Comparison of ENCODE assay signal across 1 cellular context in the genomic region with DNA sequence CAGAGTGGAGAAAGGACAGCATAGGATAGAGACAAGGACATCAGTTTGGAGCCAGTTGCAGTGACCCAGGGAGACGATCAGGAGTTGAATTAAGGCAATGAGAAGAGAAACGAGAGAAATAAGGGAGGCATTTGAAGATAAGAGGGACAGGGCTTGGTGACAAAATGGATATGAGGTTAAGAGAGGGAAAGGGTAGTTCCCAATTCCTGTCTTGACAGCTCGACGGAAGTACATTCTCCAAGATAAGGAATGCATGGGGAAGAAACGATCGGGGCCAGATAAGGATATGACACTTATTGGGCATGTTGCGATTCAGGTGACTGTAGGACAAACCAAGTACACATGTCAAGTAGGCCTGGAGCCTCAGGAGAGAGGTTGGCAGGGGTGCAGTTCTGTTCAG.
TF ChIP-seq lines count a peak whose summit lies in the region.

No MANE protein-coding gene starts in this region.

TF ChIP-seq in K562, 482 proteins besides CTCF, POLR2A, EP300 and RAD21 (continued from another document and continues in another):
- TF ChIP-seq, protein P1, sequence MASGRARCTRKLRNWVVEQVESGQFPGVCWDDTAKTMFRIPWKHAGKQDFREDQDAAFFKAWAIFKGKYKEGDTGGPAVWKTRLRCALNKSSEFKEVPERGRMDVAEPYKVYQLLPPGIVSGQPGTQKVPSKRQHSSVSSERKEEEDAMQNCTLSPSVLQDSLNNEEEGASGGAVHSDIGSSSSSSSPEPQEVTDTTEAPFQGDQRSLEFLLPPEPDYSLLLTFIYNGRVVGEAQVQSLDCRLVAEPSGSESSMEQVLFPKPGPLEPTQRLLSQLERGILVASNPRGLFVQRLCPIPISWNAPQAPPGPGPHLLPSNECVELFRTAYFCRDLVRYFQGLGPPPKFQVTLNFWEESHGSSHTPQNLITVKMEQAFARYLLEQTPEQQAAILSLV (tag; IDR thresholded peaks at IDR 0.05), result no peak
- TF ChIP-seq ZNF695 (CRISPR knock-in tag; IDR thresholded peaks at IDR 0.05), result no peak
- TF ChIP-seq OTX1 (CRISPR knock-in tag; IDR thresholded peaks at IDR 0.05), result no peak
- no peak for TF ChIP-seq NR2C2 (CRISPR knock-in tag; IDR thresholded peaks at IDR 0.05)
- no peak for TF ChIP-seq NR2C2 (tag; IDR thresholded peaks at IDR 0.05)
- TF ChIP-seq MTA2 (IDR thresholded peaks at IDR 0.05; ENCODE audit: low read depth), result no peak
- TF ChIP-seq PHB2 (IDR thresholded peaks at IDR 0.05; ENCODE audit: low read depth), result no peak
- no peak for TF ChIP-seq ARHGAP35 (IDR thresholded peaks at IDR 0.05; ENCODE audit: partially characterized antibody)
- TF ChIP-seq, protein P2, sequence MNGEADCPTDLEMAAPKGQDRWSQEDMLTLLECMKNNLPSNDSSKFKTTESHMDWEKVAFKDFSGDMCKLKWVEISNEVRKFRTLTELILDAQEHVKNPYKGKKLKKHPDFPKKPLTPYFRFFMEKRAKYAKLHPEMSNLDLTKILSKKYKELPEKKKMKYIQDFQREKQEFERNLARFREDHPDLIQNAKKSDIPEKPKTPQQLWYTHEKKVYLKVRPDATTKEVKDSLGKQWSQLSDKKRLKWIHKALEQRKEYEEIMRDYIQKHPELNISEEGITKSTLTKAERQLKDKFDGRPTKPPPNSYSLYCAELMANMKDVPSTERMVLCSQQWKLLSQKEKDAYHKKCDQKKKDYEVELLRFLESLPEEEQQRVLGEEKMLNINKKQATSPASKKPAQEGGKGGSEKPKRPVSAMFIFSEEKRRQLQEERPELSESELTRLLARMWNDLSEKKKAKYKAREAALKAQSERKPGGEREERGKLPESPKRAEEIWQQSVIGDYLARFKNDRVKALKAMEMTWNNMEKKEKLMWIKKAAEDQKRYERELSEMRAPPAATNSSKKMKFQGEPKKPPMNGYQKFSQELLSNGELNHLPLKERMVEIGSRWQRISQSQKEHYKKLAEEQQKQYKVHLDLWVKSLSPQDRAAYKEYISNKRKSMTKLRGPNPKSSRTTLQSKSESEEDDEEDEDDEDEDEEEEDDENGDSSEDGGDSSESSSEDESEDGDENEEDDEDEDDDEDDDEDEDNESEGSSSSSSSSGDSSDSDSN (IDR thresholded peaks at IDR 0.05; ENCODE audit: borderline replicate concordance in 1 of 2, low read depth in 2 of 2, low read length in 2 of 2), result no peak
- TF ChIP-seq ETV1 (tag; conservative IDR thresholded peaks at IDR 0.05; ENCODE audit: low read depth), result no peak
- no peak for TF ChIP-seq LCOR (CRISPR knock-in tag; IDR thresholded peaks at IDR 0.05)
- 0 out of 2 replicates have a peak, but pooled peaks have one; percentile 27 for TF ChIP-seq GABPA (tag; conservative IDR thresholded peaks at IDR 0.05; ENCODE audit: low read depth)
- no peak for TF ChIP-seq NR2C1 (IDR thresholded peaks at IDR 0.05)
- 0 out of 2 replicates have a peak, but pooled peaks have one; percentile 21 for TF ChIP-seq NR2C1 (tag; IDR thresholded peaks at IDR 0.05)
- TF ChIP-seq, protein P3, sequence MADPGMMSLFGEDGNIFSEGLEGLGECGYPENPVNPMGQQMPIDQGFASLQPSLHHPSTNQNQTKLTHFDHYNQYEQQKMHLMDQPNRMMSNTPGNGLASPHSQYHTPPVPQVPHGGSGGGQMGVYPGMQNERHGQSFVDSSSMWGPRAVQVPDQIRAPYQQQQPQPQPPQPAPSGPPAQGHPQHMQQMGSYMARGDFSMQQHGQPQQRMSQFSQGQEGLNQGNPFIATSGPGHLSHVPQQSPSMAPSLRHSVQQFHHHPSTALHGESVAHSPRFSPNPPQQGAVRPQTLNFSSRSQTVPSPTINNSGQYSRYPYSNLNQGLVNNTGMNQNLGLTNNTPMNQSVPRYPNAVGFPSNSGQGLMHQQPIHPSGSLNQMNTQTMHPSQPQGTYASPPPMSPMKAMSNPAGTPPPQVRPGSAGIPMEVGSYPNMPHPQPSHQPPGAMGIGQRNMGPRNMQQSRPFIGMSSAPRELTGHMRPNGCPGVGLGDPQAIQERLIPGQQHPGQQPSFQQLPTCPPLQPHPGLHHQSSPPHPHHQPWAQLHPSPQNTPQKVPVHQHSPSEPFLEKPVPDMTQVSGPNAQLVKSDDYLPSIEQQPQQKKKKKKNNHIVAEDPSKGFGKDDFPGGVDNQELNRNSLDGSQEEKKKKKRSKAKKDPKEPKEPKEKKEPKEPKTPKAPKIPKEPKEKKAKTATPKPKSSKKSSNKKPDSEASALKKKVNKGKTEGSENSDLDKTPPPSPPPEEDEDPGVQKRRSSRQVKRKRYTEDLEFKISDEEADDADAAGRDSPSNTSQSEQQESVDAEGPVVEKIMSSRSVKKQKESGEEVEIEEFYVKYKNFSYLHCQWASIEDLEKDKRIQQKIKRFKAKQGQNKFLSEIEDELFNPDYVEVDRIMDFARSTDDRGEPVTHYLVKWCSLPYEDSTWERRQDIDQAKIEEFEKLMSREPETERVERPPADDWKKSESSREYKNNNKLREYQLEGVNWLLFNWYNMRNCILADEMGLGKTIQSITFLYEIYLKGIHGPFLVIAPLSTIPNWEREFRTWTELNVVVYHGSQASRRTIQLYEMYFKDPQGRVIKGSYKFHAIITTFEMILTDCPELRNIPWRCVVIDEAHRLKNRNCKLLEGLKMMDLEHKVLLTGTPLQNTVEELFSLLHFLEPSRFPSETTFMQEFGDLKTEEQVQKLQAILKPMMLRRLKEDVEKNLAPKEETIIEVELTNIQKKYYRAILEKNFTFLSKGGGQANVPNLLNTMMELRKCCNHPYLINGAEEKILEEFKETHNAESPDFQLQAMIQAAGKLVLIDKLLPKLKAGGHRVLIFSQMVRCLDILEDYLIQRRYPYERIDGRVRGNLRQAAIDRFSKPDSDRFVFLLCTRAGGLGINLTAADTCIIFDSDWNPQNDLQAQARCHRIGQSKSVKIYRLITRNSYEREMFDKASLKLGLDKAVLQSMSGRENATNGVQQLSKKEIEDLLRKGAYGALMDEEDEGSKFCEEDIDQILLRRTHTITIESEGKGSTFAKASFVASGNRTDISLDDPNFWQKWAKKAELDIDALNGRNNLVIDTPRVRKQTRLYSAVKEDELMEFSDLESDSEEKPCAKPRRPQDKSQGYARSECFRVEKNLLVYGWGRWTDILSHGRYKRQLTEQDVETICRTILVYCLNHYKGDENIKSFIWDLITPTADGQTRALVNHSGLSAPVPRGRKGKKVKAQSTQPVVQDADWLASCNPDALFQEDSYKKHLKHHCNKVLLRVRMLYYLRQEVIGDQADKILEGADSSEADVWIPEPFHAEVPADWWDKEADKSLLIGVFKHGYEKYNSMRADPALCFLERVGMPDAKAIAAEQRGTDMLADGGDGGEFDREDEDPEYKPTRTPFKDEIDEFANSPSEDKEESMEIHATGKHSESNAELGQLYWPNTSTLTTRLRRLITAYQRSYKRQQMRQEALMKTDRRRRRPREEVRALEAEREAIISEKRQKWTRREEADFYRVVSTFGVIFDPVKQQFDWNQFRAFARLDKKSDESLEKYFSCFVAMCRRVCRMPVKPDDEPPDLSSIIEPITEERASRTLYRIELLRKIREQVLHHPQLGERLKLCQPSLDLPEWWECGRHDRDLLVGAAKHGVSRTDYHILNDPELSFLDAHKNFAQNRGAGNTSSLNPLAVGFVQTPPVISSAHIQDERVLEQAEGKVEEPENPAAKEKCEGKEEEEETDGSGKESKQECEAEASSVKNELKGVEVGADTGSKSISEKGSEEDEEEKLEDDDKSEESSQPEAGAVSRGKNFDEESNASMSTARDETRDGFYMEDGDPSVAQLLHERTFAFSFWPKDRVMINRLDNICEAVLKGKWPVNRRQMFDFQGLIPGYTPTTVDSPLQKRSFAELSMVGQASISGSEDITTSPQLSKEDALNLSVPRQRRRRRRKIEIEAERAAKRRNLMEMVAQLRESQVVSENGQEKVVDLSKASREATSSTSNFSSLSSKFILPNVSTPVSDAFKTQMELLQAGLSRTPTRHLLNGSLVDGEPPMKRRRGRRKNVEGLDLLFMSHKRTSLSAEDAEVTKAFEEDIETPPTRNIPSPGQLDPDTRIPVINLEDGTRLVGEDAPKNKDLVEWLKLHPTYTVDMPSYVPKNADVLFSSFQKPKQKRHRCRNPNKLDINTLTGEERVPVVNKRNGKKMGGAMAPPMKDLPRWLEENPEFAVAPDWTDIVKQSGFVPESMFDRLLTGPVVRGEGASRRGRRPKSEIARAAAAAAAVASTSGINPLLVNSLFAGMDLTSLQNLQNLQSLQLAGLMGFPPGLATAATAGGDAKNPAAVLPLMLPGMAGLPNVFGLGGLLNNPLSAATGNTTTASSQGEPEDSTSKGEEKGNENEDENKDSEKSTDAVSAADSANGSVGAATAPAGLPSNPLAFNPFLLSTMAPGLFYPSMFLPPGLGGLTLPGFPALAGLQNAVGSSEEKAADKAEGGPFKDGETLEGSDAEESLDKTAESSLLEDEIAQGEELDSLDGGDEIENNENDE (IDR thresholded peaks at IDR 0.05; ENCODE audit: low read depth, low read length), result no peak
- no peak for TF ChIP-seq ZNF124 (CRISPR knock-in tag; IDR thresholded peaks at IDR 0.05)
- TF ChIP-seq HOXB6 (CRISPR knock-in tag; IDR thresholded peaks at IDR 0.05; ENCODE audit: borderline replicate concordance), result no peak
- TF ChIP-seq SETDB1 (IDR thresholded peaks at IDR 0.05; ENCODE audit: low read length), result no peak
- no peak for TF ChIP-seq PPARD (CRISPR knock-in tag; IDR thresholded peaks at IDR 0.05)
- peak; percentile 17; the same call in 1 of the 2 replicates for TF ChIP-seq TAL1 (IDR thresholded peaks at IDR 0.05)
- TF ChIP-seq ARNT (IDR thresholded peaks at IDR 0.05), result no peak
- TF ChIP-seq ADNP (tag; IDR thresholded peaks at IDR 0.05), result no peak
- TF ChIP-seq FOXM1 (IDR thresholded peaks at IDR 0.05; ENCODE audit: low read depth), result no peak
- TF ChIP-seq FOXM1 (CRISPR knock-in tag; IDR thresholded peaks at IDR 0.05; ENCODE audit: low read depth), result no peak
- TF ChIP-seq, protein P4, sequence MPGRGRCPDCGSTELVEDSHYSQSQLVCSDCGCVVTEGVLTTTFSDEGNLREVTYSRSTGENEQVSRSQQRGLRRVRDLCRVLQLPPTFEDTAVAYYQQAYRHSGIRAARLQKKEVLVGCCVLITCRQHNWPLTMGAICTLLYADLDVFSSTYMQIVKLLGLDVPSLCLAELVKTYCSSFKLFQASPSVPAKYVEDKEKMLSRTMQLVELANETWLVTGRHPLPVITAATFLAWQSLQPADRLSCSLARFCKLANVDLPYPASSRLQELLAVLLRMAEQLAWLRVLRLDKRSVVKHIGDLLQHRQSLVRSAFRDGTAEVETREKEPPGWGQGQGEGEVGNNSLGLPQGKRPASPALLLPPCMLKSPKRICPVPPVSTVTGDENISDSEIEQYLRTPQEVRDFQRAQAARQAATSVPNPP (IDR thresholded peaks at IDR 0.05; ENCODE audit: borderline replicate concordance, insufficient read depth, insufficient read length), result no peak
- TF ChIP-seq GTF2A2 (tag; IDR thresholded peaks at IDR 0.05), result no peak
- no peak for TF ChIP-seq KDM1A (IDR thresholded peaks at IDR 0.05)
- no peak for TF ChIP-seq KLF10 (CRISPR knock-in tag; IDR thresholded peaks at IDR 0.05)
- no peak for TF ChIP-seq SRSF1 (IDR thresholded peaks at IDR 0.05; ENCODE audit: low read depth, low read length)
- no peak for TF ChIP-seq MTA3 (IDR thresholded peaks at IDR 0.05; ENCODE audit: borderline replicate concordance)
- no peak for TF ChIP-seq COPS2 (conservative IDR thresholded peaks at IDR 0.05)
- TF ChIP-seq CBX8 (IDR thresholded peaks at IDR 0.05; ENCODE audit: borderline replicate concordance, extremely low read depth, low read depth, low read length, poor library complexity, severe bottlenecking), result no peak
- TF ChIP-seq, protein P5, sequence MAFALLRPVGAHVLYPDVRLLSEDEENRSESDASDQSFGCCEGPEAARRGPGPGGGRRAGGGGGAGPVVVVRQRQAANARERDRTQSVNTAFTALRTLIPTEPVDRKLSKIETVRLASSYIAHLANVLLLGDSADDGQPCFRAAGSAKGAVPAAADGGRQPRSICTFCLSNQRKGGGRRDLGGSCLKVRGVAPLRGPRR (CRISPR knock-in tag; IDR thresholded peaks at IDR 0.05), result no peak
- TF ChIP-seq CBFA2T3 (IDR thresholded peaks at IDR 0.05), result peak; percentile 62
- TF ChIP-seq, protein P6, sequence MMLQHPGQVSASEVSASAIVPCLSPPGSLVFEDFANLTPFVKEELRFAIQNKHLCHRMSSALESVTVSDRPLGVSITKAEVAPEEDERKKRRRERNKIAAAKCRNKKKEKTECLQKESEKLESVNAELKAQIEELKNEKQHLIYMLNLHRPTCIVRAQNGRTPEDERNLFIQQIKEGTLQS (IDR thresholded peaks at IDR 0.05), result no peak
- TF ChIP-seq, protein P6 (CRISPR knock-in tag; conservative IDR thresholded peaks at IDR 0.05), result no peak
- no peak for TF ChIP-seq ILK (tag; IDR thresholded peaks at IDR 0.05; ENCODE audit: borderline replicate concordance, low read depth)
- TF ChIP-seq ZNF316 (IDR thresholded peaks at IDR 0.05), result no peak
- no peak for TF ChIP-seq JUND (IDR thresholded peaks at IDR 0.05; ENCODE audit: borderline replicate concordance, low read depth, low read length)
- TF ChIP-seq JUND (tag; IDR thresholded peaks at IDR 0.05; ENCODE audit: borderline replicate concordance, low read depth, low read length), result peak; percentile 36; the same call in 1 of the 3 replicates
- TF ChIP-seq, protein P7, sequence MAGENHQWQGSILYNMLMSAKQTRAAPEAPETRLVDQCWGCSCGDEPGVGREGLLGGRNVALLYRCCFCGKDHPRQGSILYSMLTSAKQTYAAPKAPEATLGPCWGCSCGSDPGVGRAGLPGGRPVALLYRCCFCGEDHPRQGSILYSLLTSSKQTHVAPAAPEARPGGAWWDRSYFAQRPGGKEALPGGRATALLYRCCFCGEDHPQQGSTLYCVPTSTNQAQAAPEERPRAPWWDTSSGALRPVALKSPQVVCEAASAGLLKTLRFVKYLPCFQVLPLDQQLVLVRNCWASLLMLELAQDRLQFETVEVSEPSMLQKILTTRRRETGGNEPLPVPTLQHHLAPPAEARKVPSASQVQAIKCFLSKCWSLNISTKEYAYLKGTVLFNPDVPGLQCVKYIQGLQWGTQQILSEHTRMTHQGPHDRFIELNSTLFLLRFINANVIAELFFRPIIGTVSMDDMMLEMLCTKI (IDR thresholded peaks at IDR 0.05; ENCODE audit: partially characterized antibody), result no peak
- no peak for TF ChIP-seq ZZZ3 (IDR thresholded peaks at IDR 0.05)
- TF ChIP-seq NEUROD1 (IDR thresholded peaks at IDR 0.05; ENCODE audit: borderline replicate concordance, low read depth, low read length, partially characterized antibody), result no peak
- no peak for TF ChIP-seq ZBTB1 (CRISPR knock-in tag; IDR thresholded peaks at IDR 0.05; ENCODE audit: borderline replicate concordance, low read depth)
- TF ChIP-seq ZNF79 (CRISPR knock-in tag; IDR thresholded peaks at IDR 0.05; ENCODE audit: low read depth), result no peak
- TF ChIP-seq NONO (IDR thresholded peaks at IDR 0.05; ENCODE audit: low read depth in 2 of 2, low read length in 1 of 2), result no peak
- TF ChIP-seq STAT5B (CRISPR knock-in tag; IDR thresholded peaks at IDR 0.05), result no peak
- TF ChIP-seq ZNF785 (CRISPR knock-in tag; IDR thresholded peaks at IDR 0.05), result no peak
- no peak for TF ChIP-seq CSDE1 (IDR thresholded peaks at IDR 0.05)
- TF ChIP-seq, protein P8, sequence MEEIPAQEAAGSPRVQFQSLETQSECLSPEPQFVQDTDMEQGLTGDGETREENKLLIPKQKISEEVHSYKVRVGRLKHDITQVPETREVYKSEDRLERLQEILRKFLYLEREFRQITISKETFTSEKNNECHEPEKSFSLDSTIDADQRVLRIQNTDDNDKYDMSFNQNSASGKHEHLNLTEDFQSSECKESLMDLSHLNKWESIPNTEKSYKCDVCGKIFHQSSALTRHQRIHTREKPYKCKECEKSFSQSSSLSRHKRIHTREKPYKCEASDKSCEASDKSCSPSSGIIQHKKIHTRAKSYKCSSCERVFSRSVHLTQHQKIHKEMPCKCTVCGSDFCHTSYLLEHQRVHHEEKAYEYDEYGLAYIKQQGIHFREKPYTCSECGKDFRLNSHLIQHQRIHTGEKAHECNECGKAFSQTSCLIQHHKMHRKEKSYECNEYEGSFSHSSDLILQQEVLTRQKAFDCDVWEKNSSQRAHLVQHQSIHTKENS (CRISPR knock-in tag; IDR thresholded peaks at IDR 0.05), result no peak
